In genomic region chr17:75830168-75831031, GRCh38 we compare ENCODE assay signal across 8 cellular contexts. TPM values are rescaled to one million over a fixed set of nuclear protein-coding genes. Genes with fewer than 3 reads are reported as not detected.
DNase-seq lines count a peak whose midpoint lies in the region; ATAC-seq and TF ChIP-seq lines count a peak whose summit lies in the region.

No MANE protein-coding gene starts in this region.

- CTCF ChIA-PET in CD8-positive, alpha-beta T cell (lab: Charles Lee): interaction anchor here (0.6 to 5.4 kb wide), 25 partner anchors 9 to 175 kb away, joined by 3 to 38 read pairs (median 4); partner anchors contain the start of genes GALK1 and UNK

- no peaks in the 10 kb centered on the region for H3K79me2 ChIP-seq in MM.1S (ENCODE audit: low read length)

- ATAC-seq in CD8-positive, alpha-beta T cell: no peak
- ATAC-seq in mucosa of descending colon: peak; percentile 78
- no peak for ATAC-seq in HG02798 (IDR thresholded peaks at IDR 0.05; ENCODE audit: poor library complexity, unreplicated experiment)

- H3K4me1 ChIP-seq in CD8-positive, alpha-beta T cell (ENCODE audit: insufficient read depth, low read length): peaks cover 57% of the 10 kb centered on the region
- H3K4me1 ChIP-seq in MM.1S (ENCODE audit: low read length) (no peaks in the 10 kb centered on the region), mucosa of descending colon (ENCODE audit: low read depth) (peaks cover 12% of the 10 kb centered on the region), prostate gland (replicated peaks) (peaks cover 7% of the 10 kb centered on the region)

- H3K4me1 Mint-ChIP-seq in CD8-positive, alpha-beta T cell (ENCODE audit: low read depth): peaks cover 44% of the 10 kb centered on the region

- TF ChIP-seq CTCF in CD8-positive, alpha-beta T cell (IDR thresholded peaks at IDR 0.05): peak; percentile 60
- TF ChIP-seq CTCF in MM.1S (IDR thresholded peaks at IDR 0.05; ENCODE audit: low read length): peak; percentile 56
- peak; percentile 67 for TF ChIP-seq CTCF in astrocyte of the spinal cord (IDR thresholded peaks at IDR 0.05; ENCODE audit: low read depth, low read length)
- TF ChIP-seq CTCF in mucosa of descending colon (IDR thresholded peaks at IDR 0.05): peak; percentile 22
- peak in 2 of 4 experiments; percentile 18 to 44 for TF ChIP-seq CTCF in prostate gland (IDR thresholded peaks at IDR 0.05)

- POLR2A ChIA-PET in CD8-positive, alpha-beta T cell (lab: Charles Lee): interaction anchor here (0.6 to 3.5 kb wide), 9 partner anchors 13 to 77 kb away, joined by 3 to 14 read pairs (median 3); partner anchors contain the start of genes GALK1, UNC13D, UNK and WBP2

- H2AFZ ChIP-seq in MM.1S (ENCODE audit: low read length): no peak overlapping the region

- 77% methylated on average over 25 of the region's 26 CpGs for WGBS in prostate gland

- TF ChIP-seq POLR2A in prostate gland (IDR thresholded peaks at IDR 0.05): no peak

- H3K4me2 ChIP-seq in MM.1S (ENCODE audit: low read depth, low read length): no peak overlapping the region

- no peak overlapping the region for H3K4me3 Mint-ChIP-seq in CD8-positive, alpha-beta T cell

- intact Hi-C loops in CD8-positive, alpha-beta T cell (cut with DNase I, micrococcal nuclease): no loop called here
- intact Hi-C loops in mucosa of descending colon (cut with DNase I, micrococcal nuclease): no loop called here
- intact Hi-C loops in posterior cingulate gyrus (cut with DNase I): no loop called here
- intact Hi-C loops in prostate gland (cut with DNase I): no loop called here

- no peaks in the 10 kb centered on the region for H3F3A ChIP-seq in MM.1S (ENCODE audit: insufficient read depth, low read length)

- H3K9me3 ChIP-seq in CD8-positive, alpha-beta T cell (ENCODE audit: low read length): no peaks in the 10 kb centered on the region
- H3K9me3 ChIP-seq in MM.1S (replicated peaks; ENCODE audit: insufficient read depth, low read length) (no peaks in the 10 kb centered on the region), mucosa of descending colon (no peaks in the 10 kb centered on the region), prostate gland (no peaks in the 10 kb centered on the region)

- H3K9me3 Mint-ChIP-seq in CD8-positive, alpha-beta T cell: no peaks in the 10 kb centered on the region

- in situ Hi-C loops in astrocyte of the spinal cord (cut with HindIII; ENCODE audit: low sequenced_read_pairs): no loop called here

- peak in 4 of 7 experiments; percentile 19 to 54 (median 38) for DNase-seq in CD8-positive, alpha-beta T cell
- DNase-seq in MM.1S (no peak), astrocyte of the spinal cord (ENCODE audit: low read depth, low spot score) (no peak), mucosa of descending colon (peak; percentile 62 to 83 (median 75)), posterior cingulate gyrus (no peak), prostate gland (ENCODE audit: low spot score) (no peak), NCI-H1048 (lab: John Stamatoyannopoulos, UW) (no peak)

- H3K9me2 ChIP-seq in MM.1S (replicated peaks; ENCODE audit: insufficient read depth, low read length): no peaks in the 10 kb centered on the region

- H3K27ac ChIP-seq in CD8-positive, alpha-beta T cell (ENCODE audit: low read depth, low read length): no peak overlapping the region
- H3K27ac ChIP-seq in MM.1S (ENCODE audit: low read length) (no peak overlapping the region), prostate gland (no peak overlapping the region)

- no peak overlapping the region for H3K9ac ChIP-seq in MM.1S (ENCODE audit: low read length)

- no peaks in the 10 kb centered on the region for H4K20me1 ChIP-seq in MM.1S (ENCODE audit: insufficient read depth, low read length)

- H3K36me3 ChIP-seq in CD8-positive, alpha-beta T cell (ENCODE audit: insufficient read depth, low read length): peaks cover 40% of the 10 kb centered on the region
- no peaks in the 10 kb centered on the region for H3K36me3 ChIP-seq in MM.1S (replicated peaks; ENCODE audit: insufficient read depth, low read length)
- H3K36me3 ChIP-seq in mucosa of descending colon (ENCODE audit: low read depth): no peaks in the 10 kb centered on the region
- no peaks in the 10 kb centered on the region for H3K36me3 ChIP-seq in prostate gland

- H3K4me3 ChIP-seq in CD8-positive, alpha-beta T cell (ENCODE audit: low read depth, low read length): no peak overlapping the region
- H3K4me3 ChIP-seq in MM.1S (ENCODE audit: low read length) (no peak overlapping the region), astrocyte of the spinal cord (ENCODE audit: low read depth, low read length) (no peak overlapping the region), mucosa of descending colon (no peak overlapping the region), prostate gland (no peak overlapping the region)

- peaks cover 49% of the 10 kb centered on the region for H3K36me3 Mint-ChIP-seq in CD8-positive, alpha-beta T cell

- H3K27ac Mint-ChIP-seq in CD8-positive, alpha-beta T cell: no peak overlapping the region

- H3K27me3 Mint-ChIP-seq in CD8-positive, alpha-beta T cell (ENCODE audit: low read depth): no peaks in the 10 kb centered on the region

- no peaks in the 10 kb centered on the region for H3K27me3 ChIP-seq in CD8-positive, alpha-beta T cell (ENCODE audit: insufficient read depth, low read length)
- no peaks in the 10 kb centered on the region for H3K27me3 ChIP-seq in MM.1S (replicated peaks; ENCODE audit: insufficient read depth, low read length)
- no peaks in the 10 kb centered on the region for H3K27me3 ChIP-seq in prostate gland (replicated peaks; ENCODE audit: insufficient read depth)

RNA-seq across cellular contexts. Expression of gene UNC13D, which starts 13.8 kb away (rescaled TPM):
- total RNA-seq in CD8-positive, alpha-beta T cell: 100 to 1,000 TPM; 123 to 124 TPM
- total RNA-seq in mucosa of descending colon (10 to 100 TPM; 18.4 to 40.2 (median 23.0) TPM), prostate gland (10 to 100 TPM in 1 of 2 donors, 1 to 10 TPM in 1; 2.9 to 16.2 TPM)

RNA-seq across cellular contexts. Expression of gene WBP2, which starts 24.7 kb away (rescaled TPM):
- total RNA-seq in CD8-positive, alpha-beta T cell: 10 to 100 TPM; 69.1 to 80.2 TPM
- total RNA-seq in mucosa of descending colon (100 to 1,000 TPM in 1 of 3 donors, 10 to 100 TPM in 2; 99.1 to 114 (median 99.8) TPM), prostate gland (100 to 1,000 TPM in 1 of 2 donors, 10 to 100 TPM in 1; 88.9 to 125 TPM)

RNA-seq across cellular contexts. Expression of gene UNK, which starts 45.8 kb away (rescaled TPM):
- total RNA-seq in CD8-positive, alpha-beta T cell: 10 to 100 TPM; 37.3 to 42.8 TPM
- total RNA-seq in mucosa of descending colon: 10 to 100 TPM; 24.5 to 27.5 (median 25.7) TPM
- total RNA-seq in prostate gland: 10 to 100 TPM; 68.9 to 72.5 TPM

RNA-seq across cellular contexts. Expression of gene TRIM47, which starts 48.0 kb away (rescaled TPM):
- 1 to 10 TPM; 1.6 to 1.7 TPM for total RNA-seq in CD8-positive, alpha-beta T cell
- 10 to 100 TPM; 44.5 to 77.4 (median 53.4) TPM for total RNA-seq in mucosa of descending colon
- 10 to 100 TPM; 21.3 to 62.9 TPM for total RNA-seq in prostate gland

Comparison
In these comparisons a context has a peak if more than half of its experiments do, and no peak if none do; other contexts are left out.
1. DNase-seq: peak in CD8-positive, alpha-beta T cell (4 of 7) and mucosa of descending colon (3 of 3); none in MM.1S (single experiment), astrocyte of the spinal cord (single experiment), posterior cingulate gyrus (0 of 10), prostate gland (single experiment) and NCI-H1048 (single experiment).